Comparison of ENCODE assay signal across 8 cellular contexts in genomic region chr9:131640438-131641181, GRCh38.
A peak's percentile ranks its signal among the peaks of the same experiment; 100 is the strongest.
DNase-seq lines count a peak whose midpoint lies in the region; TF ChIP-seq lines count a peak whose summit lies in the region.

No MANE protein-coding gene starts in this region.

- H3K4me3 ChIP-seq in AG04450 (ENCODE audit: low read depth, low read length) = no peak overlapping the region
- H3K4me3 ChIP-seq in H7 (ENCODE audit: insufficient read depth, low read depth, low read length) = no peak overlapping the region
- H3K4me3 ChIP-seq in osteoblast (ENCODE audit: insufficient read depth, low read length) = no peak overlapping the region
- no peak overlapping the region for H3K4me3 ChIP-seq in coronary artery

- CTCF ChIA-PET in AG04450 (lab: Charles Lee) = no interaction called here

- peaks cover 8% of the 10 kb centered on the region for H3K36me3 ChIP-seq in H7 (replicated peaks; ENCODE audit: control insufficient read depth, insufficient read depth, low read length)
- H3K36me3 ChIP-seq in osteoblast (ENCODE audit: insufficient read depth, low read length) = peaks cover 10% of the 10 kb centered on the region

- H3K27me3 ChIP-seq in AG04450 (ENCODE audit: control insufficient read depth, insufficient read depth, low read length) (no peaks in the 10 kb centered on the region), H7 (ENCODE audit: control insufficient read depth, insufficient read depth, low read length) (no peaks in the 10 kb centered on the region), osteoblast (ENCODE audit: insufficient read depth, low read length) (no peaks in the 10 kb centered on the region)

- H3K4me2 ChIP-seq in osteoblast (ENCODE audit: insufficient read depth, low read length) = no peak overlapping the region

- peaks cover 5% of the 10 kb centered on the region for H3K79me2 ChIP-seq in osteoblast (ENCODE audit: insufficient read depth, low read length)

- POLR2A ChIA-PET in AG04450 (lab: Yijun Ruan, JAX) = interaction anchor here (1.0 kb wide), 1 partner anchor 32 kb away, joined by 3 read pairs; no protein-coding TSS in a partner anchor

- no peak overlapping the region for H2AFZ ChIP-seq in osteoblast (ENCODE audit: low read length)

- no peaks in the 10 kb centered on the region for H3K9me3 ChIP-seq in AG04450 (ENCODE audit: control insufficient read depth, insufficient read depth, low read length)
- no peaks in the 10 kb centered on the region for H3K9me3 ChIP-seq in osteoblast (ENCODE audit: low read depth, low read length)

- peaks cover 30% of the 10 kb centered on the region for H3K4me1 ChIP-seq in osteoblast (ENCODE audit: insufficient read depth, low read length)

- peak overlapping the region; percentile 75 for H3K27ac ChIP-seq in AG04450 (ENCODE audit: low read depth, low read length)
- peak overlapping the region; percentile 48 for H3K27ac ChIP-seq in caudate nucleus (ENCODE audit: low read depth, low read length)
- H3K27ac ChIP-seq in osteoblast (ENCODE audit: low read depth, low read length) = peak overlapping the region; percentile 38
- H3K27ac ChIP-seq in coronary artery = peak overlapping the region in 1 of 2 donors; percentile 42

- H4K20me1 ChIP-seq in osteoblast (ENCODE audit: insufficient read depth, low read length) = peaks cover 1% of the 10 kb centered on the region

- TF ChIP-seq CTCF in AG04450 (IDR thresholded peaks at IDR 0.05; ENCODE audit: low read depth, low read length) (no peak), osteoblast (IDR thresholded peaks at IDR 0.05; ENCODE audit: extremely low read depth, low read depth, low read length) (no peak), coronary artery (IDR thresholded peaks at IDR 0.05) (no peak)

- DNase-seq in AG04450 (ENCODE audit: low read depth, low spot score) (peak; percentile 54), H7 (peak; percentile 34), caudate nucleus (lab: John Stamatoyannopoulos, UW) (peak in 6 of 61 donors; percentile 13 to 50 (median 27)), osteoblast (ENCODE audit: insufficient read length, low spot score, missing footprints) (no peak), DMS79 treated with DMSO at 0.1 percent for 48 hours (lab: John Stamatoyannopoulos, UW) (no peak), MV-4-11 (lab: John Stamatoyannopoulos, UW) (no peak), inferior parietal cortex (ENCODE audit: extremely low spot score) (no peak), coronary artery (ENCODE audit: low spot score) (no peak)

Comparison
In these comparisons a context has a peak if more than half of its experiments do, and no peak if none do; other contexts are left out.
1. DNase-seq: peak in AG04450 (single experiment) and H7 (single experiment); none in osteoblast (single experiment), DMS79 treated with DMSO at 0.1 percent for 48 hours (single experiment), MV-4-11 (single experiment), inferior parietal cortex (single experiment) and coronary artery (single experiment).